ENCODE assay signal across 24 cellular contexts in genomic region chr3:15823092-15823491, GRCh38.
"Had no signal": no experiment of that assay in that cellular context is flagged by ENCODE, and none has a peak within 500 bp of the region (broad histone marks: within the 10 kb centered on the region; RNA-seq: fewer than 3 reads in every experiment).

No MANE protein-coding gene starts in this region.

- DNase-seq: activated CD4-positive, alpha-beta memory T cell treated with anti-CD3 and anti-CD28 coated beads, Interleukin-2, amount 10 ng/mL, durations not matched to agents 7 days and 5 days; activated CD4-positive, alpha-beta T cell treated with anti-CD3 and anti-CD28 coated beads, Interleukin-2, amount 10 ng/mL, durations not matched to agents 24 days and 14 days; activated effector memory CD4-positive, alpha-beta T cell treated with Interleukin-2 at 50 U/mL for 16 hours; activated naive CD4-positive, alpha-beta T cell treated with anti-CD3 and anti-CD28 coated beads, Interleukin-2, amount 10 ng/mL, durations not matched to agents 7 days and 5 days; activated naive CD8-positive, alpha-beta T cell treated with anti-CD3 and anti-CD28 coated beads, Interleukin-2, amount 50 U/mL, for 24 hours; activated T-cell treated with anti-CD3 and anti-CD28 coated beads, Interleukin-2, amount 50 U/mL, for 72 hours; colonic mucosa; heart left ventricle; islet precursor cell; left cardiac atrium; sigmoid colon; stimulated activated CD4-positive, alpha-beta T cell treated with anti-CD3 and anti-CD28 coated beads, Interleukin-15, amount 100 ng/mL, for 24 hours; stimulated activated CD4-positive, alpha-beta T cell treated with anti-CD3 and anti-CD28 coated beads, Interleukin-2, amount 100 ng/mL, for 48 hours; stimulated activated CD8-positive, alpha-beta memory T cell treated with anti-CD3 and anti-CD28 coated beads, Interleukin-4, amount 100 ng/mL, for 48 hours; stimulated activated naive B cell treated with anti-CD40 and anti-IgM and Interleukin-4, amounts not matched to agents 10 μg/mL and 1 μg/mL and 100 μg/mL, for 72 hours; testis; trophoblast cell; uterus had no signal

- H3K4me3 ChIP-seq: colonic mucosa, gastroesophageal sphincter, heart left ventricle, sigmoid colon, smooth muscle cell, testis, uterus had no signal

- H3K9me3 Mint-ChIP-seq: activated CD4-positive, alpha-beta memory T cell treated with anti-CD3 and anti-CD28 coated beads, Interleukin-2, amount 10 ng/mL, durations not matched to agents 7 days and 5 days; activated CD4-positive, alpha-beta T cell treated with anti-CD3 and anti-CD28 coated beads, Interleukin-2, amount 10 ng/mL, durations not matched to agents 24 days and 14 days; activated naive CD4-positive, alpha-beta T cell treated with anti-CD3 and anti-CD28 coated beads, Interleukin-2, amount 10 ng/mL, durations not matched to agents 7 days and 5 days; activated naive CD8-positive, alpha-beta T cell treated with anti-CD3 and anti-CD28 coated beads, Interleukin-2, amount 50 U/mL, for 24 hours; activated T-cell treated with anti-CD3 and anti-CD28 coated beads, Interleukin-2, amount 50 U/mL, for 72 hours; nephron; stimulated activated naive B cell treated with anti-CD40 and anti-IgM and Interleukin-4, amounts not matched to agents 10 μg/mL and 1 μg/mL and 100 μg/mL, for 72 hours; T-helper 1 cell treated with Interleukin-12 subunit alpha and Interleukin-12 subunit beta and Interleukin-4 antibody, amounts not matched to agents 30 μg/mL and 1 μg/mL, for 36 hours had no signal

- H3K36me3 Mint-ChIP-seq: activated naive CD4-positive, alpha-beta T cell treated with anti-CD3 and anti-CD28 coated beads, Interleukin-2, amount 10 ng/mL, durations not matched to agents 7 days and 5 days had no signal

- H3K9me3 ChIP-seq: colonic mucosa, gastroesophageal sphincter, sigmoid colon, testis, uterus had no signal

- H3K4me1 ChIP-seq: colonic mucosa, testis had no signal

- H3K4me2 ChIP-seq: smooth muscle cell had no signal

- H3K36me3 ChIP-seq: colonic mucosa, gastroesophageal sphincter, heart left ventricle, sigmoid colon, uterus had no signal

- H3K4me3 Mint-ChIP-seq: activated CD4-positive, alpha-beta memory T cell treated with anti-CD3 and anti-CD28 coated beads, Interleukin-2, amount 10 ng/mL, durations not matched to agents 7 days and 5 days; activated CD4-positive, alpha-beta T cell treated with anti-CD3 and anti-CD28 coated beads, Interleukin-2, amount 10 ng/mL, durations not matched to agents 24 days and 14 days; activated naive CD4-positive, alpha-beta T cell treated with anti-CD3 and anti-CD28 coated beads, Interleukin-2, amount 10 ng/mL, durations not matched to agents 7 days and 5 days; activated naive CD8-positive, alpha-beta T cell treated with anti-CD3 and anti-CD28 coated beads, Interleukin-2, amount 50 U/mL, for 24 hours; activated T-cell treated with anti-CD3 and anti-CD28 coated beads, Interleukin-2, amount 50 U/mL, for 72 hours; brain; nephron; stimulated activated naive B cell treated with anti-CD40 and anti-IgM and Interleukin-4, amounts not matched to agents 10 μg/mL and 1 μg/mL and 100 μg/mL, for 72 hours; T-helper 1 cell treated with Interleukin-12 subunit alpha and Interleukin-12 subunit beta and Interleukin-4 antibody, amounts not matched to agents 30 μg/mL and 1 μg/mL, for 36 hours had no signal

- H3K27ac Mint-ChIP-seq: activated CD4-positive, alpha-beta memory T cell treated with anti-CD3 and anti-CD28 coated beads, Interleukin-2, amount 10 ng/mL, durations not matched to agents 7 days and 5 days; activated CD4-positive, alpha-beta T cell treated with anti-CD3 and anti-CD28 coated beads, Interleukin-2, amount 10 ng/mL, durations not matched to agents 24 days and 14 days; activated naive CD4-positive, alpha-beta T cell treated with anti-CD3 and anti-CD28 coated beads, Interleukin-2, amount 10 ng/mL, durations not matched to agents 7 days and 5 days; activated naive CD8-positive, alpha-beta T cell treated with anti-CD3 and anti-CD28 coated beads, Interleukin-2, amount 50 U/mL, for 24 hours; stimulated activated naive B cell treated with anti-CD40 and anti-IgM and Interleukin-4, amounts not matched to agents 10 μg/mL and 1 μg/mL and 100 μg/mL, for 72 hours; T-helper 1 cell treated with Interleukin-12 subunit alpha and Interleukin-12 subunit beta and Interleukin-4 antibody, amounts not matched to agents 30 μg/mL and 1 μg/mL, for 36 hours had no signal

- H3K27me3 Mint-ChIP-seq: activated CD4-positive, alpha-beta memory T cell treated with anti-CD3 and anti-CD28 coated beads, Interleukin-2, amount 10 ng/mL, durations not matched to agents 7 days and 5 days; activated CD4-positive, alpha-beta T cell treated with anti-CD3 and anti-CD28 coated beads, Interleukin-2, amount 10 ng/mL, durations not matched to agents 24 days and 14 days; activated naive CD4-positive, alpha-beta T cell treated with anti-CD3 and anti-CD28 coated beads, Interleukin-2, amount 10 ng/mL, durations not matched to agents 7 days and 5 days; activated naive CD8-positive, alpha-beta T cell treated with anti-CD3 and anti-CD28 coated beads, Interleukin-2, amount 50 U/mL, for 24 hours; brain; stimulated activated naive B cell treated with anti-CD40 and anti-IgM and Interleukin-4, amounts not matched to agents 10 μg/mL and 1 μg/mL and 100 μg/mL, for 72 hours had no signal

- H3K27ac ChIP-seq: colonic mucosa, epithelial cell of prostate, gastroesophageal sphincter, heart left ventricle, sigmoid colon, testis, uterus had no signal

- H3K27me3 ChIP-seq: colonic mucosa, gastroesophageal sphincter, heart left ventricle, sigmoid colon, testis, uterus had no signal
